2 cellular contexts compared by ENCODE assay signal in genomic region chr19:10568444-10568825, GRCh38.
TF ChIP-seq lines count a peak whose summit lies in the region.

No MANE protein-coding gene starts in this region.

TF ChIP-seq in SK-N-SH, 30 proteins besides CTCF, POLR2A, EP300 and RAD21 (continued from another document):
- TF ChIP-seq SIN3A (IDR thresholded peaks at IDR 0.05; ENCODE audit: borderline replicate concordance, low read depth, low read length) = 0 out of 2 replicates have a peak, but pooled peaks have one; percentile 16
- TF ChIP-seq CHD2 (IDR thresholded peaks at IDR 0.05; ENCODE audit: low read length, partially characterized antibody) = no peak

TF ChIP-seq in SK-N-SH treated with all-trans-retinoic acid at 6 μM for 48 hours, 23 proteins besides CTCF, POLR2A, EP300 and RAD21 (continued from another document):
- no peak for TF ChIP-seq CREB5 (CRISPR knock-in tag; IDR thresholded peaks at IDR 0.05; ENCODE audit: low read depth)
- TF ChIP-seq ZNF8 (CRISPR knock-in tag; IDR thresholded peaks at IDR 0.05) = no peak
- TF ChIP-seq CSRNP3 (CRISPR knock-in tag; IDR thresholded peaks at IDR 0.05) = no peak
- TF ChIP-seq ZNF70 (CRISPR knock-in tag; IDR thresholded peaks at IDR 0.05) = no peak
- TF ChIP-seq ZC3H10 (CRISPR knock-in tag; IDR thresholded peaks at IDR 0.05) = no peak
- TF ChIP-seq CSDC2 (CRISPR knock-in tag; IDR thresholded peaks at IDR 0.05) = no peak
- TF ChIP-seq TCF4 (CRISPR knock-in tag; IDR thresholded peaks at IDR 0.05; ENCODE audit: borderline replicate concordance) = no peak
- TF ChIP-seq POU6F1 (CRISPR knock-in tag; IDR thresholded peaks at IDR 0.05; ENCODE audit: borderline replicate concordance, low read depth) = no peak
- TF ChIP-seq SNAI2 (CRISPR knock-in tag; IDR thresholded peaks at IDR 0.05) = no peak
- TF ChIP-seq RARB (CRISPR knock-in tag; IDR thresholded peaks at IDR 0.05) = no peak
- TF ChIP-seq PPARA (CRISPR knock-in tag; IDR thresholded peaks at IDR 0.05; ENCODE audit: borderline replicate concordance) = no peak
- TF ChIP-seq BACH2 (CRISPR knock-in tag; IDR thresholded peaks at IDR 0.05; ENCODE audit: borderline replicate concordance) = no peak
- TF ChIP-seq ESRRG (CRISPR knock-in tag; IDR thresholded peaks at IDR 0.05) = no peak
TF ChIP-seq in SK-N-SH treated with all-trans-retinoic acid at 6 μM for 48 hours: peak in this region for 0.
